In the genomic region with DNA sequence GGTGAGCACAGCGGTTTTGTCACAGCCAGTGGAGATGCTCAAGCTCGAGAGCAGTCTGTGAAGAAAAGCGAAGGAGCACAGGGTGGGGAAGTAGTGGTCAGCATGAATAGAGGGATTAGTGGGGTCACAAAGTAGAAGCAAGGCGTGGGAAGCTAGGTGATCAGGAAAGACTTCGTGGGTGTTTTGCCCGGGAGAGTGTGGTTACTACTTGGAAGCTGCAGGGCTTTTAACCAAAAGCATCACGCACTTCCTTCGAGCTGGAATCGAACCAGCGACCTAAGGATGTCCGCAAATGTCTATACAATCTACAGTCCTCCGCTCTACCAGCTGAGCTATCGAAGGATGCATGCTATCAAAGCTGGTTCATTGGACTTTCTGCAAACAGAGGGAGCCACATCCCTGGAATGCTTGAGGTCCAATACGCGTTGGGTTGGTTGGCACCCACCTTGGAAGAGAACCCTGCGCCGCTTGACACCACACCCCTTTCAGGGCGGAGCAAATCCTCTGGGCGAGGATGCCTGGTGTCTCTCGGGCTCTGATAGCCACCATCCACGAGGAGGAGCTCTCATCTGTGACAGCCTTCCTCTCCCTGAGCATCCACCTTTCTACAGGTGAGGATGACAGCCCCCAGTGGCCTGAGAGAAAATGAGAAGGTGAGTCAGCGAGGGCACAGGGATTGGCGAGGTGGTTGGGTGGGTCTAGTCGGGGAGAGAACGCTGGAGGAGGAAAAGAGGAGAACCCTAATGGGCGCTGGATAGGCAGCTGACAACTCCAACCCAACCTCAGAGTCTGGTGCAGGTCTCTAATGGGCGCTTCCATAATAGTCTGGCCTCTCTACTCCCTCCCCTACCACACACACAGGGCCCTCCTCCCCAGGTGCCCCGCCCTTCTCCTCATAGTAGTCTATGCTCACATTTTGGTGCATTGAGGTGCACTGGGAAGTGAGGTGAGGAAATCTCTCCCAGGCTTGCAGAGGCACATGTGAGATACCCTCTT, we compare ENCODE assay signal across 1 cellular context.
A peak's percentile ranks its signal among the peaks of the same experiment; 100 is the strongest.
TF ChIP-seq lines count a peak whose summit lies in the region.

No MANE protein-coding gene starts in this region.

TF ChIP-seq in WTC11, 78 proteins besides CTCF, POLR2A, EP300 and RAD21 (continued from another document):
- TF ChIP-seq, protein P1, sequence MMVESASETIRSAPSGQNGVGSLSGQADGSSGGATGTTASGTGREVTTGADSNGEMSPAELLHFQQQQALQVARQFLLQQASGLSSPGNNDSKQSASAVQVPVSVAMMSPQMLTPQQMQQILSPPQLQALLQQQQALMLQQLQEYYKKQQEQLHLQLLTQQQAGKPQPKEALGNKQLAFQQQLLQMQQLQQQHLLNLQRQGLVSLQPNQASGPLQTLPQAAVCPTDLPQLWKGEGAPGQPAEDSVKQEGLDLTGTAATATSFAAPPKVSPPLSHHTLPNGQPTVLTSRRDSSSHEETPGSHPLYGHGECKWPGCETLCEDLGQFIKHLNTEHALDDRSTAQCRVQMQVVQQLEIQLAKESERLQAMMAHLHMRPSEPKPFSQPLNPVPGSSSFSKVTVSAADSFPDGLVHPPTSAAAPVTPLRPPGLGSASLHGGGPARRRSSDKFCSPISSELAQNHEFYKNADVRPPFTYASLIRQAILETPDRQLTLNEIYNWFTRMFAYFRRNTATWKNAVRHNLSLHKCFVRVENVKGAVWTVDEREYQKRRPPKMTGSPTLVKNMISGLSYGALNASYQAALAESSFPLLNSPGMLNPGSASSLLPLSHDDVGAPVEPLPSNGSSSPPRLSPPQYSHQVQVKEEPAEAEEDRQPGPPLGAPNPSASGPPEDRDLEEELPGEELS (CRISPR knock-in tag; IDR thresholded peaks at IDR 0.05) = no peak
- TF ChIP-seq RORB (CRISPR knock-in tag; IDR thresholded peaks at IDR 0.05) (no peak), ETV6 (CRISPR knock-in tag; IDR thresholded peaks at IDR 0.05) (0 out of 2 replicates have a peak, but pooled peaks have one; percentile 28), FOXP1 (CRISPR knock-in tag; IDR thresholded peaks at IDR 0.05; ENCODE audit: borderline replicate concordance) (no peak), GABPB1 (CRISPR knock-in tag; IDR thresholded peaks at IDR 0.05) (no peak), OVOL2 (CRISPR knock-in tag; IDR thresholded peaks at IDR 0.05; ENCODE audit: borderline replicate concordance) (no peak), TEAD1 (CRISPR knock-in tag; IDR thresholded peaks at IDR 0.05) (no peak)
- TF ChIP-seq, protein P2, sequence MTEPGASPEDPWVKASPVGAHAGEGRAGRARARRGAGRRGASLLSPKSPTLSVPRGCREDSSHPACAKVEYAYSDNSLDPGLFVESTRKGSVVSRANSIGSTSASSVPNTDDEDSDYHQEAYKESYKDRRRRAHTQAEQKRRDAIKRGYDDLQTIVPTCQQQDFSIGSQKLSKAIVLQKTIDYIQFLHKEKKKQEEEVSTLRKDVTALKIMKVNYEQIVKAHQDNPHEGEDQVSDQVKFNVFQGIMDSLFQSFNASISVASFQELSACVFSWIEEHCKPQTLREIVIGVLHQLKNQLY (CRISPR knock-in tag; IDR thresholded peaks at IDR 0.05) = no peak
